9 cellular contexts compared by ENCODE assay signal in genomic region chr19:1081301-1082164, GRCh38. TPM values are rescaled to one million over a fixed set of nuclear protein-coding genes. Genes with fewer than 3 reads are reported as not detected.
DNase-seq lines count a peak whose midpoint lies in the region; TF ChIP-seq lines count a peak whose summit lies in the region.
"Had no signal": no experiment of that assay in that cellular context is flagged by ENCODE, and none has a peak within 500 bp of the region (broad histone marks: within the 10 kb centered on the region; RNA-seq: fewer than 3 reads in every experiment).

No MANE protein-coding gene starts in this region.

- DNase-seq in CD14-positive monocyte (ENCODE audit: low spot score) = no peak
- DNase-seq in NCI-H774 (lab: John Stamatoyannopoulos, UW) = peak; percentile 59
- no peak for DNase-seq in kidney epithelial cell (ENCODE audit: low read depth)
- DNase-seq in COLO829 (ENCODE audit: low spot score) = no peak
- DNase-seq in mesenteric fat pad (ENCODE audit: low spot score) = no peak
- no peak for DNase-seq in occipital lobe (lab: John Stamatoyannopoulos, UW)
- DNase-seq: foreskin melanocyte, SIG-M5, sigmoid colon had no signal

- peak overlapping the region in 6 of 7 donors; percentile 50 to 88 (median 69) for H3K27ac Mint-ChIP-seq in CD14-positive monocyte

- peaks cover 0 to 3% (median 0%) of the 10 kb centered on the region in 3 donors for H3K27me3 Mint-ChIP-seq in CD14-positive monocyte (ENCODE audit: low read depth in 3 of 3)

- H3K4me3 Mint-ChIP-seq in CD14-positive monocyte = no peak overlapping the region

- H3K4me1 Mint-ChIP-seq in CD14-positive monocyte = peaks cover 45% of the 10 kb centered on the region

- H3K36me3 ChIP-seq in kidney epithelial cell (ENCODE audit: control insufficient read depth, insufficient read depth, low read length) = no peaks in the 10 kb centered on the region
- H3K36me3 ChIP-seq: sigmoid colon had no signal

- peak overlapping the region; percentile 20 for H3K4me3 ChIP-seq in kidney epithelial cell (ENCODE audit: low read depth, low read length)

- H3K9me3 Mint-ChIP-seq in CD14-positive monocyte = no peaks in the 10 kb centered on the region

- intact Hi-C loops in CD14-positive monocyte (cut with micrococcal nuclease) = no loop called here

- H3K27me3 ChIP-seq in kidney epithelial cell (ENCODE audit: control insufficient read depth, insufficient read depth, low read length) = peaks cover 7% of the 10 kb centered on the region

- TF ChIP-seq CTCF in CD14-positive monocyte (IDR thresholded peaks at IDR 0.05) (no peak), kidney epithelial cell (IDR thresholded peaks at IDR 0.05; ENCODE audit: insufficient read depth, low read length, poor library complexity, severe bottlenecking) (no peak)

- peaks cover 55 to 96% of the 10 kb centered on the region in 2 donors for H3K36me3 Mint-ChIP-seq in CD14-positive monocyte

RNA-seq across cellular contexts. Expression of gene POLR2E, which starts 13.6 kb away (rescaled TPM):
- 100 to 1,000 TPM; 195 to 222 TPM for polyA plus RNA-seq in CD14-positive monocyte
- total RNA-seq in kidney epithelial cell (204 and 267 TPM in 2 replicates), mesenteric fat pad (205 TPM), occipital lobe (31.8 TPM)

RNA-seq across cellular contexts. Expression of gene ARHGAP45, which starts 14.6 kb away (rescaled TPM):
- polyA plus RNA-seq in CD14-positive monocyte = 100 to 1,000 TPM; 108 to 137 TPM
- total RNA-seq in kidney epithelial cell = 1.4 and 4.2 TPM in 2 replicates
- total RNA-seq in mesenteric fat pad = 25.5 TPM
- total RNA-seq in occipital lobe = 1.7 TPM

RNA-seq across cellular contexts. Expression of gene GPX4, which starts 22.3 kb away (rescaled TPM):
- polyA plus RNA-seq in CD14-positive monocyte = 100 to 1,000 TPM; 459 to 508 TPM
- total RNA-seq in kidney epithelial cell (538 and 611 TPM in 2 replicates), mesenteric fat pad (920 TPM), occipital lobe (83.8 TPM)

RNA-seq across cellular contexts. Expression of gene ABCA7, which starts 41.6 kb away (rescaled TPM):
- 1 to 10 TPM; 1.7 to 7.8 TPM for polyA plus RNA-seq in CD14-positive monocyte
- total RNA-seq in kidney epithelial cell = 16.4 and 17.0 TPM in 2 replicates
- 19.9 TPM for total RNA-seq in mesenteric fat pad
- total RNA-seq in occipital lobe = 0.78 TPM

RNA-seq across cellular contexts. Expression of gene CNN2, which starts 55.1 kb away (rescaled TPM):
- 100 to 1,000 TPM in 1 of 2 donors, 10 to 100 TPM in 1; 69.9 to 144 TPM for polyA plus RNA-seq in CD14-positive monocyte
- 285 and 314 TPM in 2 replicates for total RNA-seq in kidney epithelial cell
- total RNA-seq in mesenteric fat pad = 124 TPM
- 9.5 TPM for total RNA-seq in occipital lobe
